9 cellular contexts compared by ENCODE assay signal in the genomic region with DNA sequence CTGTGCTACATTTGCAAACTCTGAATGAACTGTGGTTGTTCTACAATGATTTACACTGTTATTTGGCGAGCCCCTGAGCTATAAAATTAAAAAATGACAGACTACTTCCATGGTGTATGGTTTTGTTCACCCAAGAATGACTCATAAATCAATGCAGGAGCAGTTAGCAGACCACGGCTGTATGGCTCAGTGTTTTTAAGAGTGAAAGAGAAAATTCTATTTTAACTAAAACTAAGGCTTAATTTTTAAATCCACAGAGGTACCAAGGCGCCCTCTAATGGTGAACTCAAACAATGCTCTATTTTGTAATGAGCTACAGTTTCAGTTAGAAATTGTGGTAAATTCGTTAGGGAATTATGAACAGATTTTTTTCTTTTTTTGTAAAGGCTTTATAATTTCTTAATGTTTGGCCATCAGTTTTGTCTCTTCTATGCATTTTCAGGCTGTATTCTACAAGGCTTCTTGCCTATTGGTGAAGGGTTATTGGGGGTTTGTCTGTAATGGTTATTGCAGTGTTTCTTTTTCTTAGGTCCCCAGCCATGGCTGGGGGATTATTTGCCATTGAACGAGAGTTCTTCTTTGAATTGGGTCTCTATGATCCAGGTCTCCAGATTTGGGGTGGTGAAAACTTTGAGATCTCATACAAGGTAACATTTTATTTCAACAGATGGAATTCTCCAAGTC. TPM values are rescaled to one million over a fixed set of nuclear protein-coding genes. Genes with fewer than 3 reads are reported as not detected.
DNase-seq lines count a peak whose midpoint lies in the region; ATAC-seq and TF ChIP-seq lines count a peak whose summit lies in the region.
"Had no signal": no experiment of that assay in that cellular context is flagged by ENCODE, and none has a peak within 500 bp of the region (broad histone marks: within the 10 kb centered on the region; RNA-seq: fewer than 3 reads in every experiment).

No MANE protein-coding gene starts in this region.

- H3K27me3 ChIP-seq in liver (ENCODE audit: control insufficient read depth in 4 of 4, insufficient read depth in 4 of 4, low read length in 3 of 4), result no peaks in the 10 kb centered on the region

- WGBS in liver, result 46% methylated on average over 5 of the region's 5 CpGs

- no peak overlapping the region for H3K4me3 ChIP-seq in liver (ENCODE audit: low read depth in 1 of 3, low read length in 3 of 3)

- H3K4me3 Mint-ChIP-seq in brain, result no peak overlapping the region
- H3K4me3 Mint-ChIP-seq: T-helper 1 cell treated with Interleukin-12 subunit alpha and Interleukin-12 subunit beta and Interleukin-4 antibody, amounts not matched to agents 30 μg/mL and 1 μg/mL, for 36 hours had no signal

- DNase-seq in COLO829 (ENCODE audit: low spot score) (peak; percentile 44), LHCN-M2 (ENCODE audit: low read depth) (peak; percentile 69), HPDE6-E6E7 (ENCODE audit: extremely low spot score) (no peak)
- no peak for DNase-seq in activated CD8-positive, alpha-beta memory T cell treated with anti-CD3 and anti-CD28 coated beads, Interleukin-2, amount 50 U/mL, for 4 hours

- H3K27me3 Mint-ChIP-seq in brain, result no peaks in the 10 kb centered on the region

- no peak overlapping the region for H3K9ac ChIP-seq in liver (ENCODE audit: low read depth in 1 of 2, low read length in 2 of 2)

- H3K27ac Mint-ChIP-seq in brain, result peak overlapping the region in 4 of 5 experiments; percentile 6 to 69 (median 39)
- H3K27ac Mint-ChIP-seq: T-helper 1 cell treated with Interleukin-12 subunit alpha and Interleukin-12 subunit beta and Interleukin-4 antibody, amounts not matched to agents 30 μg/mL and 1 μg/mL, for 36 hours had no signal

- H3K9me3 ChIP-seq in liver (ENCODE audit: control insufficient read depth in 4 of 4, low read length in 3 of 4), result no peaks in the 10 kb centered on the region

- peak; percentile 72 to 74 for TF ChIP-seq RAD21 in liver (IDR thresholded peaks at IDR 0.05)

- no peaks in the 10 kb centered on the region for H3K4me1 ChIP-seq in liver (ENCODE audit: control insufficient read depth in 4 of 4, insufficient read depth in 4 of 4, low read length in 3 of 4)

- TF ChIP-seq CTCF in brain (conservative IDR thresholded peaks at IDR 0.05), result peak; percentile 73 to 78
- peak; percentile 54 for TF ChIP-seq CTCF in liver (IDR thresholded peaks at IDR 0.05; ENCODE audit: low read depth, low read length, missing input control)

- ATAC-seq in GM18517 (IDR thresholded peaks at IDR 0.05; ENCODE audit: unreplicated experiment) (peak; percentile 60), HG03460 (IDR thresholded peaks at IDR 0.05; ENCODE audit: unreplicated experiment) (no peak)

- peaks cover 10% of the 10 kb centered on the region for H3K4me1 Mint-ChIP-seq in brain

- no peaks in the 10 kb centered on the region for H3K36me3 ChIP-seq in liver (ENCODE audit: control insufficient read depth in 4 of 4, insufficient read depth in 3 of 4, low read depth in 1 of 4, low read length in 3 of 4)

- peaks cover 6 to 12% (median 8%) of the 10 kb centered on the region in 5 experiments for H3K9me3 Mint-ChIP-seq in brain
- H3K9me3 Mint-ChIP-seq: T-helper 1 cell treated with Interleukin-12 subunit alpha and Interleukin-12 subunit beta and Interleukin-4 antibody, amounts not matched to agents 30 μg/mL and 1 μg/mL, for 36 hours had no signal

- peaks cover 56% of the 10 kb centered on the region for H3K36me3 Mint-ChIP-seq in brain

- no peak overlapping the region for H3K27ac ChIP-seq in liver (ENCODE audit: low read depth in 1 of 2, low read length in 2 of 2)

TF ChIP-seq in liver, 16 proteins besides CTCF, POLR2A, EP300 and RAD21:
- TF ChIP-seq YY1 (IDR thresholded peaks at IDR 0.05) (no peak), SP1 (IDR thresholded peaks at IDR 0.05) (no peak), GABPA (IDR thresholded peaks at IDR 0.05 in 1 of 2, conservative IDR thresholded peaks at IDR 0.05 in 1 of 2) (no peak), HNF4A (conservative IDR thresholded peaks at IDR 0.05) (no peak), JUND (IDR thresholded peaks at IDR 0.05) (no peak), RXRA (IDR thresholded peaks at IDR 0.05) (no peak)
- TF ChIP-seq, protein P1, sequence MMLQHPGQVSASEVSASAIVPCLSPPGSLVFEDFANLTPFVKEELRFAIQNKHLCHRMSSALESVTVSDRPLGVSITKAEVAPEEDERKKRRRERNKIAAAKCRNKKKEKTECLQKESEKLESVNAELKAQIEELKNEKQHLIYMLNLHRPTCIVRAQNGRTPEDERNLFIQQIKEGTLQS (IDR thresholded peaks at IDR 0.05), result no peak

RNA-seq across cellular contexts. Expression of a gene that starts 32.5 kb away (rescaled TPM):
- total RNA-seq in LHCN-M2 (2014; rRNA removed), result 167 and 213 TPM in 2 replicates
- 124 TPM for polyA plus RNA-seq in LHCN-M2 (2012)
- 211 TPM for polyA plus RNA-seq in brain (ENCODE audit: insufficient read depth, low read depth, low replicate concordance)
- 100 to 1,000 TPM in 1 of 2 donors, 1 to 10 TPM in 1; 7.2 to 271 TPM for total RNA-seq in liver
- 10 to 100 TPM; 12.3 to 21.4 TPM for polyA plus RNA-seq in liver

Comparison
In these comparisons a context has a peak if more than half of its experiments do, and no peak if none do; other contexts are left out.
1. DNase-seq: peak in COLO829 (single experiment) and LHCN-M2 (single experiment); none in HPDE6-E6E7 (single experiment) and activated CD8-positive, alpha-beta memory T cell treated with anti-CD3 and anti-CD28 coated beads, Interleukin-2, amount 50 U/mL, for 4 hours (single experiment).